ENCODE assay signal across 1 cellular context in genomic region chr3:9800529-9800928, GRCh38.
TF ChIP-seq lines count a peak whose summit lies in the region.

No MANE protein-coding gene starts in this region.

TF ChIP-seq in GM12878, 131 proteins besides CTCF, POLR2A, EP300 and RAD21:
- TF ChIP-seq MEF2A (IDR thresholded peaks at IDR 0.05; ENCODE audit: insufficient read depth, low read depth, low read length), result no peak
- no peak for TF ChIP-seq MTA2 (IDR thresholded peaks at IDR 0.05; ENCODE audit: low read depth)
- TF ChIP-seq BRCA1 (IDR thresholded peaks at IDR 0.05; ENCODE audit: low read depth, low read length), result no peak
- no peak for TF ChIP-seq ATF3 (IDR thresholded peaks at IDR 0.05; ENCODE audit: borderline replicate concordance, extremely low read depth, low read depth, low read length)
- no peak for TF ChIP-seq PAX5 (IDR thresholded peaks at IDR 0.05; ENCODE audit: borderline replicate concordance, low read depth, low read length)
- TF ChIP-seq E2F4 (IDR thresholded peaks at IDR 0.05; ENCODE audit: low read depth, low read length), result no peak
- no peak for TF ChIP-seq PML (IDR thresholded peaks at IDR 0.05; ENCODE audit: low read length)
- no peak for TF ChIP-seq PAX8 (IDR thresholded peaks at IDR 0.05)
- TF ChIP-seq KAT2A (conservative IDR thresholded peaks at IDR 0.05; ENCODE audit: control insufficient read depth, low read depth, low read length), result no peak
- TF ChIP-seq SIN3A (IDR thresholded peaks at IDR 0.05; ENCODE audit: low read depth, low read length), result no peak
- TF ChIP-seq ZBTB40 (IDR thresholded peaks at IDR 0.05; ENCODE audit: borderline replicate concordance), result no peak
- TF ChIP-seq RBBP5 (conservative IDR thresholded peaks at IDR 0.05), result no peak
- TF ChIP-seq USF1 (IDR thresholded peaks at IDR 0.05; ENCODE audit: borderline replicate concordance, extremely low read length, insufficient read depth, low read depth, low read length), result no peak
- TF ChIP-seq ZBTB4 (CRISPR knock-in tag; IDR thresholded peaks at IDR 0.05), result no peak
